In genomic region chr11:6472934-6473333, GRCh38 we compare ENCODE assay signal across 9 cellular contexts. TPM values are rescaled to one million over a fixed set of nuclear protein-coding genes. Genes with fewer than 3 reads are reported as not detected.
DNase-seq lines count a peak whose midpoint lies in the region; ATAC-seq and TF ChIP-seq lines count a peak whose summit lies in the region.
"Had no signal": no experiment of that assay in that cellular context is flagged by ENCODE, and none has a peak within 500 bp of the region (broad histone marks: within the 10 kb centered on the region; RNA-seq: fewer than 3 reads in every experiment).

No MANE protein-coding gene starts in this region.

- peak overlapping the region; percentile 67 for H3K4me3 Mint-ChIP-seq in activated CD4-positive, alpha-beta T cell treated with anti-CD3 and anti-CD28 coated beads, Interleukin-2, amount 10 ng/mL, durations not matched to agents 24 days and 14 days
- peak overlapping the region; percentile 40 for H3K4me3 Mint-ChIP-seq in activated naive CD8-positive, alpha-beta T cell treated with anti-CD3 and anti-CD28 coated beads for 36 hours

- H3K4me1 Mint-ChIP-seq in activated CD4-positive, alpha-beta T cell treated with anti-CD3 and anti-CD28 coated beads, Interleukin-2, amount 10 ng/mL, durations not matched to agents 24 days and 14 days, result peaks cover 16% of the 10 kb centered on the region
- H3K4me1 Mint-ChIP-seq in activated naive CD8-positive, alpha-beta T cell treated with anti-CD3 and anti-CD28 coated beads for 36 hours, result peaks cover 16% of the 10 kb centered on the region

- peaks cover 8% of the 10 kb centered on the region for H3K36me3 Mint-ChIP-seq in activated CD4-positive, alpha-beta T cell treated with anti-CD3 and anti-CD28 coated beads, Interleukin-2, amount 10 ng/mL, durations not matched to agents 24 days and 14 days (ENCODE audit: low read depth)
- H3K36me3 Mint-ChIP-seq in activated naive CD8-positive, alpha-beta T cell treated with anti-CD3 and anti-CD28 coated beads for 36 hours, result peaks cover 3% of the 10 kb centered on the region
- H3K36me3 Mint-ChIP-seq: activated naive CD4-positive, alpha-beta T cell treated with anti-CD3 and anti-CD28 coated beads, Interleukin-2, amount 50 U/mL, for 72 hours had no signal

- no peak overlapping the region for H3K27ac ChIP-seq in testis

- peak overlapping the region; percentile 38 for H3K27ac Mint-ChIP-seq in activated CD4-positive, alpha-beta T cell treated with anti-CD3 and anti-CD28 coated beads, Interleukin-2, amount 10 ng/mL, durations not matched to agents 24 days and 14 days
- H3K27ac Mint-ChIP-seq in activated naive CD8-positive, alpha-beta T cell treated with anti-CD3 and anti-CD28 coated beads for 36 hours, result no peak overlapping the region

- peaks cover 6% of the 10 kb centered on the region for H3K27me3 Mint-ChIP-seq in activated CD4-positive, alpha-beta T cell treated with anti-CD3 and anti-CD28 coated beads, Interleukin-2, amount 10 ng/mL, durations not matched to agents 24 days and 14 days
- no peaks in the 10 kb centered on the region for H3K27me3 Mint-ChIP-seq in activated naive CD8-positive, alpha-beta T cell treated with anti-CD3 and anti-CD28 coated beads for 36 hours

- no peaks in the 10 kb centered on the region for H3K9me3 Mint-ChIP-seq in activated CD4-positive, alpha-beta T cell treated with anti-CD3 and anti-CD28 coated beads, Interleukin-2, amount 10 ng/mL, durations not matched to agents 24 days and 14 days
- no peaks in the 10 kb centered on the region for H3K9me3 Mint-ChIP-seq in activated naive CD8-positive, alpha-beta T cell treated with anti-CD3 and anti-CD28 coated beads for 36 hours
- H3K9me3 Mint-ChIP-seq: activated naive CD4-positive, alpha-beta T cell treated with anti-CD3 and anti-CD28 coated beads, Interleukin-2, amount 50 U/mL, for 72 hours had no signal

- no peaks in the 10 kb centered on the region for H3K27me3 ChIP-seq in testis

- ATAC-seq in GM19324 (IDR thresholded peaks at IDR 0.05; ENCODE audit: low FRiP score, unreplicated experiment), result no peak

- no peaks in the 10 kb centered on the region for H3K9me3 ChIP-seq in testis

- no peak for TF ChIP-seq POLR2A in testis (IDR thresholded peaks at IDR 0.05)

- 17% methylated on average over 1 of the region's 1 CpG; no CpG with 5 or more reads in 1 of the 2 donors for WGBS in testis, 2 donors

- intact Hi-C loops in activated CD4-positive, alpha-beta T cell treated with anti-CD3 and anti-CD28 coated beads, Interleukin-2, amount 10 ng/mL, durations not matched to agents 24 days and 14 days (cut with micrococcal nuclease), result no loop called here
- intact Hi-C loops in testis (cut with DNase I; ENCODE audit: low total_unique reads), result no loop called here

- TF ChIP-seq CTCF in testis (IDR thresholded peaks at IDR 0.05), result no peak

- H3K4me1 ChIP-seq in testis, result peaks cover 10% of the 10 kb centered on the region

- no peaks in the 10 kb centered on the region for H3K36me3 ChIP-seq in testis (ENCODE audit: low read depth, missing control alignments)

- peak overlapping the region; percentile 81 to 82 for H3K4me3 ChIP-seq in testis

- DNase-seq in activated CD4-positive, alpha-beta T cell treated with anti-CD3 and anti-CD28 coated beads, Interleukin-2, amount 10 ng/mL, durations not matched to agents 24 days and 14 days, result no peak
- DNase-seq in activated CD4-positive, alpha-beta T cell treated with anti-CD3 and anti-CD28 coated beads, Interleukin-2, amount 50 U/mL, for 1 hour, result no peak
- no peak for DNase-seq in activated naive CD8-positive, alpha-beta T cell treated with anti-CD3 and anti-CD28 coated beads for 36 hours
- DNase-seq in left kidney (ENCODE audit: low read depth, low spot score) (peak; percentile 12), testis (no peak), GOT3 (lab: John Stamatoyannopoulos, UW) (no peak), GM19240 (ENCODE audit: insufficient read length, low spot score) (no peak)

RNA-seq across cellular contexts. Expression of gene TRIM3, which starts 0.8 kb away (rescaled TPM):
- 3.4 and 4.1 TPM in 2 replicates for total RNA-seq in activated CD4-positive, alpha-beta T cell treated with anti-CD3 and anti-CD28 coated beads, Interleukin-2, amount 10 ng/mL, durations not matched to agents 24 days and 14 days
- total RNA-seq in activated naive CD8-positive, alpha-beta T cell treated with anti-CD3 and anti-CD28 coated beads for 36 hours, result 1 to 10 TPM; 3.4 to 3.6 TPM
- 10 to 100 TPM; 29.4 TPM for total RNA-seq in testis
- 15.0 TPM for polyA plus RNA-seq in testis (ENCODE audit: insufficient read depth, low read depth, low replicate concordance)

RNA-seq across cellular contexts. Expression of gene ARFIP2, which starts 8.2 kb away (rescaled TPM):
- 50.8 and 51.2 TPM in 2 replicates for total RNA-seq in activated CD4-positive, alpha-beta T cell treated with anti-CD3 and anti-CD28 coated beads, Interleukin-2, amount 10 ng/mL, durations not matched to agents 24 days and 14 days
- 10 to 100 TPM; 44.2 to 47.1 TPM for total RNA-seq in activated naive CD8-positive, alpha-beta T cell treated with anti-CD3 and anti-CD28 coated beads for 36 hours
- 10 to 100 TPM; 70.2 to 80.1 TPM for total RNA-seq in testis
- 56.1 TPM for polyA plus RNA-seq in testis (ENCODE audit: insufficient read depth, low read depth, low replicate concordance)

RNA-seq across cellular contexts. Expression of gene TIMM10B, which starts 8.4 kb away (rescaled TPM):
- 41.3 and 47.4 TPM in 2 replicates for total RNA-seq in activated CD4-positive, alpha-beta T cell treated with anti-CD3 and anti-CD28 coated beads, Interleukin-2, amount 10 ng/mL, durations not matched to agents 24 days and 14 days
- 10 to 100 TPM; 40.3 to 44.3 TPM for total RNA-seq in activated naive CD8-positive, alpha-beta T cell treated with anti-CD3 and anti-CD28 coated beads for 36 hours
- total RNA-seq in testis, result 10 to 100 TPM; 49.1 to 55.1 TPM
- polyA plus RNA-seq in testis (ENCODE audit: insufficient read depth, low read depth, low replicate concordance), result 37.0 TPM

RNA-seq across cellular contexts. Expression of gene DNHD1, which starts 24.1 kb away (rescaled TPM):
- 21.5 and 22.8 TPM in 2 replicates for total RNA-seq in activated CD4-positive, alpha-beta T cell treated with anti-CD3 and anti-CD28 coated beads, Interleukin-2, amount 10 ng/mL, durations not matched to agents 24 days and 14 days
- 10 to 100 TPM; 11.6 to 11.7 TPM for total RNA-seq in activated naive CD8-positive, alpha-beta T cell treated with anti-CD3 and anti-CD28 coated beads for 36 hours
- 100 to 1,000 TPM in 1 of 2 donors, 10 to 100 TPM in 1; 66.3 to 103 TPM for total RNA-seq in testis
- polyA plus RNA-seq in testis (ENCODE audit: insufficient read depth, low read depth, low replicate concordance), result 83.2 TPM

RNA-seq across cellular contexts. Expression of gene HPX, which starts 32.1 kb away (rescaled TPM):
- not detected in 2 replicates for total RNA-seq in activated CD4-positive, alpha-beta T cell treated with anti-CD3 and anti-CD28 coated beads, Interleukin-2, amount 10 ng/mL, durations not matched to agents 24 days and 14 days
- total RNA-seq in activated naive CD8-positive, alpha-beta T cell treated with anti-CD3 and anti-CD28 coated beads for 36 hours, result not detected
- 1 to 10 TPM; 2.7 to 4.2 TPM for total RNA-seq in testis
- polyA plus RNA-seq in testis (ENCODE audit: insufficient read depth, low read depth, low replicate concordance), result 3.1 TPM
